ENCODE assay signal across 7 cellular contexts in genomic region chr5:1523480-1523792, GRCh38. TPM values are rescaled to one million over a fixed set of nuclear protein-coding genes. Genes with fewer than 3 reads are reported as not detected.
DNase-seq lines count a peak whose midpoint lies in the region; ATAC-seq and TF ChIP-seq lines count a peak whose summit lies in the region.

No MANE protein-coding gene starts in this region.

- no peaks in the 10 kb centered on the region for H3K27me3 Mint-ChIP-seq in natural killer cell (ENCODE audit: low read depth in 2 of 2)

- peaks cover 43% of the 10 kb centered on the region for H4K20me1 ChIP-seq in Karpas-422 (ENCODE audit: insufficient read depth, low read depth, low read length)

- H3K79me2 ChIP-seq in Karpas-422 (ENCODE audit: low read length) = peaks cover 47% of the 10 kb centered on the region

- peak overlapping the region; percentile 88 for H3K9ac ChIP-seq in Karpas-422 (ENCODE audit: low read length)

- H3K9me3 ChIP-seq in Karpas-422 (ENCODE audit: low read length) = no peaks in the 10 kb centered on the region

- H3K27ac Mint-ChIP-seq in natural killer cell = peak overlapping the region in 1 of 2 donors; percentile 96

- peaks cover 21% of the 10 kb centered on the region; the same call in 1 of the 2 replicates for H3K36me3 ChIP-seq in Karpas-422 (ENCODE audit: insufficient read depth, low read length)

- ATAC-seq in GM18498 (IDR thresholded peaks at IDR 0.05; ENCODE audit: unreplicated experiment) = peak; percentile 46
- ATAC-seq in GM21723 (IDR thresholded peaks at IDR 0.05; ENCODE audit: unreplicated experiment) = peak; percentile 27
- ATAC-seq in natural killer cell = peak; percentile 22 to 43 (median 24)

- DNase-seq in Karpas-422 (no peak), coronary artery (ENCODE audit: low spot score) (no peak), natural killer cell (no peak), KG1 (lab: John Stamatoyannopoulos, UW) (no peak), NOMO-1 treated with dmso at 0.1 percent for 144 hours (lab: John Stamatoyannopoulos, UW; ENCODE audit: unreplicated experiment) (no peak)

- H3K27me3 ChIP-seq in Karpas-422 (ENCODE audit: low read length) = no peaks in the 10 kb centered on the region

- H3K4me3 Mint-ChIP-seq in natural killer cell = peak overlapping the region; percentile 96

- H3K4me1 Mint-ChIP-seq in natural killer cell = peaks cover 43 to 58% of the 10 kb centered on the region in 2 donors

- peak overlapping the region; percentile 84 for H3K4me2 ChIP-seq in Karpas-422 (ENCODE audit: low read depth, low read length, poor library complexity, severe bottlenecking)

- H3K4me3 ChIP-seq in Karpas-422 (ENCODE audit: low read length) (peak overlapping the region; percentile 77), coronary artery (peak overlapping the region; percentile 94)

- peak overlapping the region; percentile 57 for H3K27ac ChIP-seq in Karpas-422 (ENCODE audit: low read length)
- H3K27ac ChIP-seq in coronary artery = peak overlapping the region; percentile 89 to 95

- H3K9me2 ChIP-seq in Karpas-422 (replicated peaks; ENCODE audit: insufficient read depth, low read length) = no peaks in the 10 kb centered on the region

- peaks cover 50% of the 10 kb centered on the region for H3K4me1 ChIP-seq in Karpas-422 (ENCODE audit: low read length)

- no peak overlapping the region for H2AFZ ChIP-seq in Karpas-422 (ENCODE audit: low read length)

- intact Hi-C loops in natural killer cell (cut with micrococcal nuclease) = no loop called here

- no peaks in the 10 kb centered on the region for H3K36me3 Mint-ChIP-seq in natural killer cell

- TF ChIP-seq CTCF in coronary artery (IDR thresholded peaks at IDR 0.05) (no peak), natural killer cell (IDR thresholded peaks at IDR 0.05) (no peak)

- no peaks in the 10 kb centered on the region for H3K9me3 Mint-ChIP-seq in natural killer cell

RNA-seq across cellular contexts. Expression of gene LPCAT1, which starts 0.3 kb away (rescaled TPM):
- 115 and 124 TPM in 2 replicates for total RNA-seq in Karpas-422 (2014; rRNA removed; shearing (Covaris generic); ENCODE audit: low replicate concordance)
- 100 to 1,000 TPM; 196 to 302 (median 252) TPM for total RNA-seq in natural killer cell
